Comparison of ENCODE assay signal across 2 cellular contexts in the genomic region with DNA sequence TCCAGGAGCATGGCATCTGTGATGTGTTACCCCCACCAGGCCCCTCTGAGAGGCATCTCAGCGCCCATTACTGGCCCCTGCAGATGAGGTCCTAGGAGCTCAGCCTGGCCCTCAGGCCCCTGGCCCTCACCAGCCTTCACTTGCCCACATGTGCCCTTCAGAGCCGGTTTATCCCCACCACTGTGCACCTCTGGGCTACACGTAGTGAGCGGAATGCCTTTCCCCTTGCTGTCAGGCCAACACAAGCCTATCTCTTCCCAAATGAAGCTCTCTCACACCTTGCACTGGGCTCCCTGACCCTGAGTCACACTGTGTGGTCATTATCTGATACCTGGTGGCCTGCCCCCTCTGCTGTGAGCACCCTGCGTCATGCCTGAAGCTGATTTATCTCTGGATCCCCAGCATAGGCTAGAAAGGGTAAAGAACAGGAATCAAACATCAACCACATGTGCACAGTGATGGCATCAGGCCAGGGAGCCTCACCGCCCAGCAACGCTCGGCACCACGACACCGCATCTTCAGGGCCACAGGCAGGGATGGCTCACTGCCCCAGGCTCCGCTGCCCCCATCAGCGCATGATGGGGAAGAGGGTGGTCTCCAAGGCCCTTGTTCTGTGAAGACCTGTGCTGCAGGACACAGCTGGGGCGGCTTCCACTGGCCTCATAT.
TF ChIP-seq lines count a peak whose summit lies in the region.

No MANE protein-coding gene starts in this region.

TF ChIP-seq in K562, 482 proteins besides CTCF, POLR2A, EP300 and RAD21 (continued from another document and continues in another):
- TF ChIP-seq CBX5 (IDR thresholded peaks at IDR 0.05; ENCODE audit: borderline replicate concordance, low read depth), result no peak
- no peak for TF ChIP-seq NCOA2 (IDR thresholded peaks at IDR 0.05; ENCODE audit: partially characterized antibody in 2 of 2)
- TF ChIP-seq FOSL1 (tag; conservative IDR thresholded peaks at IDR 0.05), result peak; percentile 88
- TF ChIP-seq, protein P1, sequence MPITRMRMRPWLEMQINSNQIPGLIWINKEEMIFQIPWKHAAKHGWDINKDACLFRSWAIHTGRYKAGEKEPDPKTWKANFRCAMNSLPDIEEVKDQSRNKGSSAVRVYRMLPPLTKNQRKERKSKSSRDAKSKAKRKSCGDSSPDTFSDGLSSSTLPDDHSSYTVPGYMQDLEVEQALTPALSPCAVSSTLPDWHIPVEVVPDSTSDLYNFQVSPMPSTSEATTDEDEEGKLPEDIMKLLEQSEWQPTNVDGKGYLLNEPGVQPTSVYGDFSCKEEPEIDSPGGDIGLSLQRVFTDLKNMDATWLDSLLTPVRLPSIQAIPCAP (CRISPR knock-in tag; IDR thresholded peaks at IDR 0.05; ENCODE audit: borderline replicate concordance), result no peak
- TF ChIP-seq MYC (IDR thresholded peaks at IDR 0.05; ENCODE audit: low read depth, low read length), result 0 out of 2 replicates have a peak, but pooled peaks have one; percentile 29
- TF ChIP-seq MYC (CRISPR knock-in tag; IDR thresholded peaks at IDR 0.05; ENCODE audit: borderline replicate concordance, low read depth), result no peak
- TF ChIP-seq DPF2 (IDR thresholded peaks at IDR 0.05), result peak; percentile 50; the same call in 1 of the 2 replicates
- TF ChIP-seq BHLHE40 (IDR thresholded peaks at IDR 0.05; ENCODE audit: low read length), result peak; percentile 20; the same call in 1 of the 2 replicates
- TF ChIP-seq CBFA2T2 (conservative IDR thresholded peaks at IDR 0.05), result peak; percentile 57; the same call in 1 of the 2 replicates
- no peak for TF ChIP-seq ZNF253 (CRISPR knock-in tag; conservative IDR thresholded peaks at IDR 0.05)
- TF ChIP-seq NFXL1 (CRISPR knock-in tag; IDR thresholded peaks at IDR 0.05), result no peak
- peak; percentile 28 for TF ChIP-seq MEIS2 (IDR thresholded peaks at IDR 0.05; ENCODE audit: partially characterized antibody)
- TF ChIP-seq RBM22 (IDR thresholded peaks at IDR 0.05; ENCODE audit: low read depth, low read length, poor library complexity, severe bottlenecking), result no peak
- peak; percentile 65 for TF ChIP-seq TCF3 (CRISPR knock-in tag; IDR thresholded peaks at IDR 0.05)
- TF ChIP-seq, protein P2, sequence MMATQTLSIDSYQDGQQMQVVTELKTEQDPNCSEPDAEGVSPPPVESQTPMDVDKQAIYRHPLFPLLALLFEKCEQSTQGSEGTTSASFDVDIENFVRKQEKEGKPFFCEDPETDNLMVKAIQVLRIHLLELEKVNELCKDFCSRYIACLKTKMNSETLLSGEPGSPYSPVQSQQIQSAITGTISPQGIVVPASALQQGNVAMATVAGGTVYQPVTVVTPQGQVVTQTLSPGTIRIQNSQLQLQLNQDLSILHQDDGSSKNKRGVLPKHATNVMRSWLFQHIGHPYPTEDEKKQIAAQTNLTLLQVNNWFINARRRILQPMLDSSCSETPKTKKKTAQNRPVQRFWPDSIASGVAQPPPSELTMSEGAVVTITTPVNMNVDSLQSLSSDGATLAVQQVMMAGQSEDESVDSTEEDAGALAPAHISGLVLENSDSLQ (IDR thresholded peaks at IDR 0.05), result peak; percentile 37; the same call in 1 of the 2 replicates
- TF ChIP-seq TEAD4 (IDR thresholded peaks at IDR 0.05; ENCODE audit: low read length), result peak; percentile 44; the same call in 1 of the 2 replicates
- TF ChIP-seq TEAD4 (CRISPR knock-in tag; IDR thresholded peaks at IDR 0.05; ENCODE audit: borderline replicate concordance), result no peak
- TF ChIP-seq ARNT (IDR thresholded peaks at IDR 0.05), result no peak
- TF ChIP-seq SMARCC2 (IDR thresholded peaks at IDR 0.05; ENCODE audit: low read depth), result no peak
- peak; percentile 60; the same call in 1 of the 2 replicates for TF ChIP-seq JUND (IDR thresholded peaks at IDR 0.05; ENCODE audit: borderline replicate concordance, low read depth, low read length)
- TF ChIP-seq JUND (tag; IDR thresholded peaks at IDR 0.05; ENCODE audit: borderline replicate concordance, low read depth, low read length), result peak; percentile 45; the same call in 1 of the 3 replicates
- TF ChIP-seq BRF1 (IDR thresholded peaks at IDR 0.05; ENCODE audit: borderline replicate concordance, extremely low read depth, insufficient read length), result no peak
- TF ChIP-seq CCNT2 (IDR thresholded peaks at IDR 0.05; ENCODE audit: borderline replicate concordance, extremely low read depth, insufficient read length, low read depth, low read length), result peak; percentile 28
- no peak for TF ChIP-seq RBM34 (IDR thresholded peaks at IDR 0.05; ENCODE audit: borderline replicate concordance, insufficient read depth, low read length)
- TF ChIP-seq, protein P3, sequence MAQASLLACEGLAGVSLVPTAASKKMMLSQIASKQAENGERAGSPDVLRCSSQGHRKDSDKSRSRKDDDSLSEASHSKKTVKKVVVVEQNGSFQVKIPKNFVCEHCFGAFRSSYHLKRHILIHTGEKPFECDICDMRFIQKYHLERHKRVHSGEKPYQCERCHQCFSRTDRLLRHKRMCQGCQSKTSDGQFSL (CRISPR knock-in tag; IDR thresholded peaks at IDR 0.05), result no peak
- TF ChIP-seq, protein P3 (tag; IDR thresholded peaks at IDR 0.05), result no peak
- peak; percentile 76 for TF ChIP-seq CBFA2T3 (IDR thresholded peaks at IDR 0.05)
- TF ChIP-seq, protein P4, sequence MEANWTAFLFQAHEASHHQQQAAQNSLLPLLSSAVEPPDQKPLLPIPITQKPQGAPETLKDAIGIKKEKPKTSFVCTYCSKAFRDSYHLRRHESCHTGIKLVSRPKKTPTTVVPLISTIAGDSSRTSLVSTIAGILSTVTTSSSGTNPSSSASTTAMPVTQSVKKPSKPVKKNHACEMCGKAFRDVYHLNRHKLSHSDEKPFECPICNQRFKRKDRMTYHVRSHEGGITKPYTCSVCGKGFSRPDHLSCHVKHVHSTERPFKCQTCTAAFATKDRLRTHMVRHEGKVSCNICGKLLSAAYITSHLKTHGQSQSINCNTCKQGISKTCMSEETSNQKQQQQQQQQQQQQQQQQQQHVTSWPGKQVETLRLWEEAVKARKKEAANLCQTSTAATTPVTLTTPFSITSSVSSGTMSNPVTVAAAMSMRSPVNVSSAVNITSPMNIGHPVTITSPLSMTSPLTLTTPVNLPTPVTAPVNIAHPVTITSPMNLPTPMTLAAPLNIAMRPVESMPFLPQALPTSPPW (CRISPR knock-in tag; IDR thresholded peaks at IDR 0.05), result peak; percentile 45
- TF ChIP-seq, protein P5, sequence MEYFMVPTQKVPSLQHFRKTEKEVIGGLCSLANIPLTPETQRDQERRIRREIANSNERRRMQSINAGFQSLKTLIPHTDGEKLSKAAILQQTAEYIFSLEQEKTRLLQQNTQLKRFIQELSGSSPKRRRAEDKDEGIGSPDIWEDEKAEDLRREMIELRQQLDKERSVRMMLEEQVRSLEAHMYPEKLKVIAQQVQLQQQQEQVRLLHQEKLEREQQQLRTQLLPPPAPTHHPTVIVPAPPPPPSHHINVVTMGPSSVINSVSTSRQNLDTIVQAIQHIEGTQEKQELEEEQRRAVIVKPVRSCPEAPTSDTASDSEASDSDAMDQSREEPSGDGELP (CRISPR knock-in tag; IDR thresholded peaks at IDR 0.05; ENCODE audit: borderline replicate concordance), result peak; percentile 65; the same call in 1 of the 2 replicates
- TF ChIP-seq ZKSCAN1 (IDR thresholded peaks at IDR 0.05; ENCODE audit: low read depth, low read length), result 0 out of 2 replicates have a peak, but pooled peaks have one; percentile 27

TF ChIP-seq in HEK293T, 16 proteins besides CTCF, POLR2A, EP300 and RAD21 (continued from another document):
- TF ChIP-seq, protein P2 (IDR thresholded peaks at IDR 0.05), result no peak
- TF ChIP-seq SUZ12 (IDR thresholded peaks at IDR 0.05), result no peak
- TF ChIP-seq LEF1 (IDR thresholded peaks at IDR 0.05; ENCODE audit: borderline replicate concordance), result no peak
- TF ChIP-seq CTBP1 (IDR thresholded peaks at IDR 0.05; ENCODE audit: borderline replicate concordance), result no peak
- no peak for TF ChIP-seq FOXK2 (IDR thresholded peaks at IDR 0.05)
- TF ChIP-seq ARNT (IDR thresholded peaks at IDR 0.05), result no peak
- TF ChIP-seq ZNF384 (IDR thresholded peaks at IDR 0.05), result no peak
- TF ChIP-seq L3MBTL2 (conservative IDR thresholded peaks at IDR 0.05), result no peak
- no peak for TF ChIP-seq BHLHE40 (IDR thresholded peaks at IDR 0.05; ENCODE audit: borderline replicate concordance)
TF ChIP-seq in HEK293T: peak in this region for 0.
